ENCODE assay signal across 1 cellular context in the genomic region with DNA sequence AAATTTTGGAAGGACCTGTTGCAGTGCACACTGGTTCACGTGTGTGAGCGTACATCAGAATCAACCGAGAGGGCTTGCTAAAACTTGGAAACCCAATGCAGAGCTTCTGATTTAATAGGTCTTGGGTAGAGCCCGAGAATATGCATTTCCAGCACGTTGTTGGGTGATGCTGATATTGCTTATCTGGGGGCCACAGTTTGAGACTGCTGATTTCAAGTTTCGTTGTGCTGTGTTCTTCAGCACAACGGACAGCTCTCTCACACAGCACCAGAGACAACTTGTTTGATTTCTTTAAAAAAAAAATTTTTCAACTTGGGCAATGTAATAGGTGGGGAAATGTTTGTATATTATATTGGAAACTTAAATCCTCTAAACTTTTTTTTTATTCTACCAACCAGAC.
TF ChIP-seq lines count a peak whose summit lies in the region.

No MANE protein-coding gene starts in this region.

TF ChIP-seq in GM12878, 131 proteins besides CTCF, POLR2A, EP300 and RAD21:
- TF ChIP-seq, protein P1, sequence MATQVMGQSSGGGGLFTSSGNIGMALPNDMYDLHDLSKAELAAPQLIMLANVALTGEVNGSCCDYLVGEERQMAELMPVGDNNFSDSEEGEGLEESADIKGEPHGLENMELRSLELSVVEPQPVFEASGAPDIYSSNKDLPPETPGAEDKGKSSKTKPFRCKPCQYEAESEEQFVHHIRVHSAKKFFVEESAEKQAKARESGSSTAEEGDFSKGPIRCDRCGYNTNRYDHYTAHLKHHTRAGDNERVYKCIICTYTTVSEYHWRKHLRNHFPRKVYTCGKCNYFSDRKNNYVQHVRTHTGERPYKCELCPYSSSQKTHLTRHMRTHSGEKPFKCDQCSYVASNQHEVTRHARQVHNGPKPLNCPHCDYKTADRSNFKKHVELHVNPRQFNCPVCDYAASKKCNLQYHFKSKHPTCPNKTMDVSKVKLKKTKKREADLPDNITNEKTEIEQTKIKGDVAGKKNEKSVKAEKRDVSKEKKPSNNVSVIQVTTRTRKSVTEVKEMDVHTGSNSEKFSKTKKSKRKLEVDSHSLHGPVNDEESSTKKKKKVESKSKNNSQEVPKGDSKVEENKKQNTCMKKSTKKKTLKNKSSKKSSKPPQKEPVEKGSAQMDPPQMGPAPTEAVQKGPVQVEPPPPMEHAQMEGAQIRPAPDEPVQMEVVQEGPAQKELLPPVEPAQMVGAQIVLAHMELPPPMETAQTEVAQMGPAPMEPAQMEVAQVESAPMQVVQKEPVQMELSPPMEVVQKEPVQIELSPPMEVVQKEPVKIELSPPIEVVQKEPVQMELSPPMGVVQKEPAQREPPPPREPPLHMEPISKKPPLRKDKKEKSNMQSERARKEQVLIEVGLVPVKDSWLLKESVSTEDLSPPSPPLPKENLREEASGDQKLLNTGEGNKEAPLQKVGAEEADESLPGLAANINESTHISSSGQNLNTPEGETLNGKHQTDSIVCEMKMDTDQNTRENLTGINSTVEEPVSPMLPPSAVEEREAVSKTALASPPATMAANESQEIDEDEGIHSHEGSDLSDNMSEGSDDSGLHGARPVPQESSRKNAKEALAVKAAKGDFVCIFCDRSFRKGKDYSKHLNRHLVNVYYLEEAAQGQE (IDR thresholded peaks at IDR 0.05; ENCODE audit: low read depth, low read length): peak; percentile 84
- TF ChIP-seq DPF2 (IDR thresholded peaks at IDR 0.05): no peak
- TF ChIP-seq, protein P2, sequence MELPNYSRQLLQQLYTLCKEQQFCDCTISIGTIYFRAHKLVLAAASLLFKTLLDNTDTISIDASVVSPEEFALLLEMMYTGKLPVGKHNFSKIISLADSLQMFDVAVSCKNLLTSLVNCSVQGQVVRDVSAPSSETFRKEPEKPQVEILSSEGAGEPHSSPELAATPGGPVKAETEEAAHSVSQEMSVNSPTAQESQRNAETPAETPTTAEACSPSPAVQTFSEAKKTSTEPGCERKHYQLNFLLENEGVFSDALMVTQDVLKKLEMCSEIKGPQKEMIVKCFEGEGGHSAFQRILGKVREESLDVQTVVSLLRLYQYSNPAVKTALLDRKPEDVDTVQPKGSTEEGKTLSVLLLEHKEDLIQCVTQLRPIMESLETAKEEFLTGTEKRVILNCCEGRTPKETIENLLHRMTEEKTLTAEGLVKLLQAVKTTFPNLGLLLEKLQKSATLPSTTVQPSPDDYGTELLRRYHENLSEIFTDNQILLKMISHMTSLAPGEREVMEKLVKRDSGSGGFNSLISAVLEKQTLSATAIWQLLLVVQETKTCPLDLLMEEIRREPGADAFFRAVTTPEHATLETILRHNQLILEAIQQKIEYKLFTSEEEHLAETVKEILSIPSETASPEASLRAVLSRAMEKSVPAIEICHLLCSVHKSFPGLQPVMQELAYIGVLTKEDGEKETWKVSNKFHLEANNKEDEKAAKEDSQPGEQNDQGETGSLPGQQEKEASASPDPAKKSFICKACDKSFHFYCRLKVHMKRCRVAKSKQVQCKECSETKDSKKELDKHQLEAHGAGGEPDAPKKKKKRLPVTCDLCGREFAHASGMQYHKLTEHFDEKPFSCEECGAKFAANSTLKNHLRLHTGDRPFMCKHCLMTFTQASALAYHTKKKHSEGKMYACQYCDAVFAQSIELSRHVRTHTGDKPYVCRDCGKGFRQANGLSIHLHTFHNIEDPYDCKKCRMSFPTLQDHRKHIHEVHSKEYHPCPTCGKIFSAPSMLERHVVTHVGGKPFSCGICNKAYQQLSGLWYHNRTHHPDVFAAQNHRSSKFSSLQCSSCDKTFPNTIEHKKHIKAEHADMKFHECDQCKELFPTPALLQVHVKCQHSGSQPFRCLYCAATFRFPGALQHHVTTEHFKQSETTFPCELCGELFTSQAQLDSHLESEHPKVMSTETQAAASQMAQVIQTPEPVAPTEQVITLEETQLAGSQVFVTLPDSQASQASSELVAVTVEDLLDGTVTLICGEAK (IDR thresholded peaks at IDR 0.05; ENCODE audit: borderline replicate concordance): no peak
- no peak for TF ChIP-seq MTA3 (IDR thresholded peaks at IDR 0.05; ENCODE audit: borderline replicate concordance, low read length)
- TF ChIP-seq, protein P3, sequence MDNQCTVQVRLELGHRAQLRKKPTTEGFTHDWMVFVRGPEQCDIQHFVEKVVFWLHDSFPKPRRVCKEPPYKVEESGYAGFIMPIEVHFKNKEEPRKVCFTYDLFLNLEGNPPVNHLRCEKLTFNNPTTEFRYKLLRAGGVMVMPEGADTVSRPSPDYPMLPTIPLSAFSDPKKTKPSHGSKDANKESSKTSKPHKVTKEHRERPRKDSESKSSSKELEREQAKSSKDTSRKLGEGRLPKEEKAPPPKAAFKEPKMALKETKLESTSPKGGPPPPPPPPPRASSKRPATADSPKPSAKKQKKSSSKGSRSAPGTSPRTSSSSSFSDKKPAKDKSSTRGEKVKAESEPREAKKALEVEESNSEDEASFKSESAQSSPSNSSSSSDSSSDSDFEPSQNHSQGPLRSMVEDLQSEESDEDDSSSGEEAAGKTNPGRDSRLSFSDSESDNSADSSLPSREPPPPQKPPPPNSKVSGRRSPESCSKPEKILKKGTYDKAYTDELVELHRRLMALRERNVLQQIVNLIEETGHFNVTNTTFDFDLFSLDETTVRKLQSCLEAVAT (IDR thresholded peaks at IDR 0.05): no peak
- no peak for TF ChIP-seq TAF1 (IDR thresholded peaks at IDR 0.05; ENCODE audit: borderline replicate concordance, low read depth, low read length)
